ENCODE assay signal across 13 cellular contexts in genomic region chr21:46111857-46112730, GRCh38. TPM values are rescaled to one million over a fixed set of nuclear protein-coding genes. Genes with fewer than 3 reads are reported as not detected.
DNase-seq lines count a peak whose midpoint lies in the region; ATAC-seq lines count a peak whose summit lies in the region.
"Had no signal": no experiment of that assay in that cellular context is flagged by ENCODE, and none has a peak within 500 bp of the region (broad histone marks: within the 10 kb centered on the region; RNA-seq: fewer than 3 reads in every experiment).

No MANE protein-coding gene starts in this region.

- POLR2A ChIA-PET in activated CD4-positive, alpha-beta T cell treated with anti-CD3 and anti-CD28 coated beads for 36 hours (lab: Charles Lee), result interaction anchor here (0.6 kb wide), 1 partner anchor 286 kb away, joined by 3 read pairs; no protein-coding TSS in a partner anchor
- POLR2A ChIA-PET in activated CD4-positive, alpha-beta memory T cell treated with anti-CD3 and anti-CD28 coated beads for 36 hours (lab: Charles Lee), result no interaction called here

- no peaks in the 10 kb centered on the region for H3K27me3 Mint-ChIP-seq in activated CD4-positive, alpha-beta T cell treated with anti-CD3 and anti-CD28 coated beads for 36 hours
- no peaks in the 10 kb centered on the region for H3K27me3 Mint-ChIP-seq in activated CD4-positive, alpha-beta memory T cell treated with anti-CD3 and anti-CD28 coated beads for 36 hours

- H3K27ac Mint-ChIP-seq in activated CD4-positive, alpha-beta T cell treated with anti-CD3 and anti-CD28 coated beads for 36 hours, result no peak overlapping the region
- H3K27ac Mint-ChIP-seq in activated CD4-positive, alpha-beta memory T cell treated with anti-CD3 and anti-CD28 coated beads for 36 hours, result no peak overlapping the region
- H3K27ac Mint-ChIP-seq: brain had no signal

- no peak overlapping the region for H3K27ac ChIP-seq in caudate nucleus (ENCODE audit: low read depth, low read length)
- H3K27ac ChIP-seq: A549 had no signal

- H3K4me1 Mint-ChIP-seq in activated CD4-positive, alpha-beta T cell treated with anti-CD3 and anti-CD28 coated beads for 36 hours, result no peaks in the 10 kb centered on the region
- no peaks in the 10 kb centered on the region for H3K4me1 Mint-ChIP-seq in activated CD4-positive, alpha-beta memory T cell treated with anti-CD3 and anti-CD28 coated beads for 36 hours (ENCODE audit: low read depth)
- H3K4me1 Mint-ChIP-seq: brain had no signal

- peaks cover 1% of the 10 kb centered on the region for H3K36me3 Mint-ChIP-seq in activated CD4-positive, alpha-beta T cell treated with anti-CD3 and anti-CD28 coated beads for 36 hours (ENCODE audit: low read depth)
- H3K36me3 Mint-ChIP-seq in activated CD4-positive, alpha-beta memory T cell treated with anti-CD3 and anti-CD28 coated beads for 36 hours, result peaks cover 4% of the 10 kb centered on the region

- DNase-seq in activated CD4-positive, alpha-beta T cell treated with anti-CD3 and anti-CD28 coated beads for 36 hours, result peak; percentile 3
- no peak for DNase-seq in activated CD4-positive, alpha-beta T cell treated with anti-CD3 and anti-CD28 coated beads for 4 hours
- peak; percentile 5 for DNase-seq in activated CD4-positive, alpha-beta memory T cell treated with anti-CD3 and anti-CD28 coated beads for 36 hours
- DNase-seq in left lobe of liver (ENCODE audit: low spot score), result peak; percentile 47
- DNase-seq in stimulated activated naive CD8-positive, alpha-beta T cell treated with anti-CD3 and anti-CD28 coated beads, Interleukin-15, Interleukin-2, amounts not matched to agents 100 U/mL and 50 U/mL, for 24 hours, result peak; percentile 1
- DNase-seq in caudate nucleus (lab: John Stamatoyannopoulos, UW), result no peak
- no peak for DNase-seq in iPS-NIHi7 (ENCODE audit: extremely low spot score)
- DNase-seq in NK-92 (lab: John Stamatoyannopoulos, UW; ENCODE audit: unreplicated experiment), result no peak
- DNase-seq: hippocampal formation, midbrain, T1000 had no signal

- intact Hi-C loops in activated CD4-positive, alpha-beta T cell treated with anti-CD3 and anti-CD28 coated beads for 36 hours (cut with DNase I, micrococcal nuclease), result no loop called here
- intact Hi-C loops in activated CD4-positive, alpha-beta memory T cell treated with anti-CD3 and anti-CD28 coated beads for 36 hours (cut with micrococcal nuclease), result no loop called here

- ATAC-seq in activated CD4-positive, alpha-beta T cell treated with anti-CD3 and anti-CD28 coated beads for 36 hours, result no peak
- ATAC-seq in left lobe of liver, result peak; percentile 4
- no peak for ATAC-seq in stimulated activated naive CD8-positive, alpha-beta T cell treated with anti-CD3 and anti-CD28 coated beads, Interleukin-15, Interleukin-2, amounts not matched to agents 100 U/mL and 50 U/mL, for 24 hours
- ATAC-seq: A549 had no signal

- CTCF ChIA-PET in activated CD4-positive, alpha-beta T cell treated with anti-CD3 and anti-CD28 coated beads for 36 hours (lab: Charles Lee), result no interaction called here
- CTCF ChIA-PET in activated CD4-positive, alpha-beta memory T cell treated with anti-CD3 and anti-CD28 coated beads for 36 hours (lab: Charles Lee), result no interaction called here

- H3K4me3 Mint-ChIP-seq in activated CD4-positive, alpha-beta T cell treated with anti-CD3 and anti-CD28 coated beads for 36 hours, result no peak overlapping the region
- H3K4me3 Mint-ChIP-seq in activated CD4-positive, alpha-beta memory T cell treated with anti-CD3 and anti-CD28 coated beads for 36 hours, result no peak overlapping the region
- H3K4me3 Mint-ChIP-seq: brain had no signal

- peaks cover 10% of the 10 kb centered on the region for H3K9me3 Mint-ChIP-seq in activated CD4-positive, alpha-beta T cell treated with anti-CD3 and anti-CD28 coated beads for 36 hours (ENCODE audit: low read depth)
- peaks cover 15% of the 10 kb centered on the region for H3K9me3 Mint-ChIP-seq in activated CD4-positive, alpha-beta memory T cell treated with anti-CD3 and anti-CD28 coated beads for 36 hours

RNA-seq across cellular contexts. Expression of gene COL6A2, which starts 14.2 kb away (rescaled TPM):
- 1 to 10 TPM; 3.3 to 3.4 TPM for total RNA-seq in activated CD4-positive, alpha-beta T cell treated with anti-CD3 and anti-CD28 coated beads for 36 hours
- total RNA-seq in activated CD4-positive, alpha-beta memory T cell treated with anti-CD3 and anti-CD28 coated beads for 36 hours, result 1 to 10 TPM; 4.3 to 4.8 TPM
- total RNA-seq in left lobe of liver, result 34.9 TPM

RNA-seq across cellular contexts. Expression of gene FTCD, which starts 43.3 kb away (rescaled TPM):
- total RNA-seq in activated CD4-positive, alpha-beta T cell treated with anti-CD3 and anti-CD28 coated beads for 36 hours, result under 1 TPM; 0.16 to 0.23 TPM
- under 1 TPM in 1 of 2 experiments, not detected in 1; 0.22 TPM for total RNA-seq in activated CD4-positive, alpha-beta memory T cell treated with anti-CD3 and anti-CD28 coated beads for 36 hours
- 668 TPM for total RNA-seq in left lobe of liver

Comparison
In these comparisons a context has a peak if more than half of its experiments do, and no peak if none do; other contexts are left out.
1. DNase-seq: peak in activated CD4-positive, alpha-beta T cell treated with anti-CD3 and anti-CD28 coated beads for 36 hours (single experiment), activated CD4-positive, alpha-beta memory T cell treated with anti-CD3 and anti-CD28 coated beads for 36 hours (single experiment), left lobe of liver (single experiment) and stimulated activated naive CD8-positive, alpha-beta T cell treated with anti-CD3 and anti-CD28 coated beads, Interleukin-15, Interleukin-2, amounts not matched to agents 100 U/mL and 50 U/mL, for 24 hours (single experiment); none in activated CD4-positive, alpha-beta T cell treated with anti-CD3 and anti-CD28 coated beads for 4 hours (0 of 2), caudate nucleus (0 of 61), iPS-NIHi7 (single experiment) and NK-92 (single experiment).
2. RNA of gene FTCD, which starts 43.3 kb away (total RNA-seq): 668 TPM in left lobe of liver (single experiment); 0.16 to 0.23 TPM in activated CD4-positive, alpha-beta T cell treated with anti-CD3 and anti-CD28 coated beads for 36 hours and 0.22 TPM in activated CD4-positive, alpha-beta memory T cell treated with anti-CD3 and anti-CD28 coated beads for 36 hours; every median in the first group is over 100 times any median in the second.